In the genomic region with DNA sequence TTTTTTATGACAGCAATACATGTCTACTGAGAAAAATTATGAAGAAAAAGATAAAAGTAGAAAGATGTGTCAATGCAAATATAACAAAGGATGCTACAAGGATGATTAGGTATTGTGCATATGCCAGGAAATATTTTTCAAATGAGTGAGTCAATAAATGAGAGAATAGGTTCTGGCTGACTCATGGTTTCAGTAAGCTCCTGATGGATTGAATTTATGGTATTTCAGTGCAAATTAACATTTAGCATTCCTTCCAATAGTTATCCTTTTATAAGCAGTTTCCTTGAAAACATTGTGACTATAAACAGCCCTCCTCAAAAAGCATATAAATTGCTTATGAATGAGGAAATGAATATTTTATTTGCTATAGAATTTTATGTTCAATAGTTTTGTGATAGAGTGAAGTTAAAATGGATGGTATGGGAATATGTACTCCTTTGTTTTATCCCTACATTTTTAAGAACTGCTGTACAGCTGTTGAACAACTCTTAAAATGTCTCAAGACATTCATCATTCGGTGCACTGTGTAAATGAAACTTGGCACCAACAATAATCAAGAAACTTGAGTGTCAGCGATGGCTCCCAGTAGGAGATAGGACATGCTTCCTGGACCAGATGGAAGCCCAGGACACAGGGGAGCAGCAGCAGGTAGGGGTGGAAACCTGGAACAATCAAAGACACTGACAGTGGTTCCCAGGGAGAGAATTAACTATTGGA, we compare ENCODE assay signal across 17 cellular contexts.
DNase-seq lines count a peak whose midpoint lies in the region; ATAC-seq and TF ChIP-seq lines count a peak whose summit lies in the region.
"Had no signal": no experiment of that assay in that cellular context is flagged by ENCODE, and none has a peak within 500 bp of the region (broad histone marks: within the 10 kb centered on the region; RNA-seq: fewer than 3 reads in every experiment).

No MANE protein-coding gene starts in this region.

- DNase-seq in A172 (ENCODE audit: low spot score) (peak; percentile 69), GM04503 (ENCODE audit: low read depth) (peak; percentile 80), RWPE1 (ENCODE audit: low spot score) (peak; percentile 59), fibroblast of mammary gland (ENCODE audit: low read depth) (peak; percentile 82), COR-L47 (lab: John Stamatoyannopoulos, UW) (no peak), NCI-H345 treated with DMSO at 0.1 percent for 48 hours (lab: John Stamatoyannopoulos, UW; ENCODE audit: unreplicated experiment) (no peak)
- DNase-seq: activated CD8-positive, alpha-beta memory T cell treated with anti-CD3 and anti-CD28 coated beads for 24 hours; activated naive CD4-positive, alpha-beta T cell; cerebellar nuclear complex; H9; NCI-H1417 treated with DMSO at 0.1 percent for 48 hours; NCI-H526 treated with DMSO at 0.1 percent for 48 hours; ovary; Right ventricle myocardium superior had no signal

- POLR2A ChIA-PET in RWPE1 (lab: Yijun Ruan, JAX; ENCODE audit: low non-redundant PET), result no interaction called here

- H3K4me3 ChIP-seq in fibroblast of mammary gland (ENCODE audit: control insufficient read depth, low read depth, low read length), result no peak overlapping the region
- H3K4me3 ChIP-seq: esophagus muscularis mucosa, ovary had no signal

- no peak for TF ChIP-seq CTCF in RWPE1 (conservative IDR thresholded peaks at IDR 0.05; ENCODE audit: low read depth)
- no peak for TF ChIP-seq CTCF in fibroblast of mammary gland (conservative IDR thresholded peaks at IDR 0.05; ENCODE audit: control insufficient read depth, insufficient read depth, low read depth, low read length)

- ATAC-seq in GM21576 (IDR thresholded peaks at IDR 0.05; ENCODE audit: unreplicated experiment), result no peak
- no peak for ATAC-seq in GM19324 (IDR thresholded peaks at IDR 0.05; ENCODE audit: low FRiP score, unreplicated experiment)

- CTCF ChIA-PET in RWPE1 (lab: Yijun Ruan, JAX), result no interaction called here

- H3K27ac ChIP-seq in RWPE1, result no peak overlapping the region
- H3K27ac ChIP-seq: esophagus muscularis mucosa, ovary had no signal

Comparison
In these comparisons a context has a peak if more than half of its experiments do, and no peak if none do; other contexts are left out.
1. DNase-seq: peak in A172 (single experiment), GM04503 (single experiment), RWPE1 (single experiment) and fibroblast of mammary gland (single experiment); none in COR-L47 (single experiment) and NCI-H345 treated with DMSO at 0.1 percent for 48 hours (single experiment).